9 cellular contexts compared by ENCODE assay signal in genomic region chr11:7495997-7496545, GRCh38. TPM values are rescaled to one million over a fixed set of nuclear protein-coding genes. Genes with fewer than 3 reads are reported as not detected.
DNase-seq lines count a peak whose midpoint lies in the region; ATAC-seq and TF ChIP-seq lines count a peak whose summit lies in the region.
"Had no signal": no experiment of that assay in that cellular context is flagged by ENCODE, and none has a peak within 500 bp of the region (broad histone marks: within the 10 kb centered on the region; RNA-seq: fewer than 3 reads in every experiment).

No MANE protein-coding gene starts in this region.

- POLR2A ChIA-PET in CD4-positive, alpha-beta memory T cell (lab: Charles Lee; ENCODE audit: partially characterized antibody) = no interaction called here

- no peak overlapping the region for H3K27ac Mint-ChIP-seq in CD4-positive, alpha-beta memory T cell

- no peaks in the 10 kb centered on the region for H3K36me3 Mint-ChIP-seq in CD4-positive, alpha-beta memory T cell

- DNase-seq in right cardiac atrium = peak in 1 of 3 donors; percentile 47
- no peak for DNase-seq in lower leg skin (ENCODE audit: low spot score in 2 of 2)
- no peak for DNase-seq in NCI-H2107 (lab: John Stamatoyannopoulos, UW)
- no peak for DNase-seq in HCEC 1CT
- no peak for DNase-seq in CD4-positive, alpha-beta memory T cell

- H3K4me3 ChIP-seq in right cardiac atrium (ENCODE audit: low read length) (no peak overlapping the region), lower leg skin (ENCODE audit: low read depth, poor library complexity, severe bottlenecking) (no peak overlapping the region)
- no peak overlapping the region for H3K4me3 ChIP-seq in CD4-positive, alpha-beta memory T cell (ENCODE audit: low read length in 2 of 2)

- H3K4me1 Mint-ChIP-seq in CD4-positive, alpha-beta memory T cell = no peaks in the 10 kb centered on the region

- no peak for TF ChIP-seq POLR2A in lower leg skin (IDR thresholded peaks at IDR 0.05)

- intact Hi-C loops in right cardiac atrium (cut with DNase I) = no loop called here
- intact Hi-C loops in lower leg skin (cut with DNase I; ENCODE audit: low total_unique reads) = no loop called here
- intact Hi-C loops in CD4-positive, alpha-beta memory T cell (cut with micrococcal nuclease) = no loop called here

- no peak for TF ChIP-seq CTCF in lower leg skin (IDR thresholded peaks at IDR 0.05)

- peaks cover 0 to 4% of the 10 kb centered on the region in 2 donors for H3K27me3 Mint-ChIP-seq in CD4-positive, alpha-beta memory T cell

- 75% methylated on average over 4 of the region's 4 CpGs for WGBS in right cardiac atrium
- 77 to 91% methylated on average over 4 of the region's 4 CpGs for whole genome bisulfite sequencing in lower leg skin, 2 donors

- no peak overlapping the region for H3K27ac ChIP-seq in right cardiac atrium (ENCODE audit: low read length)
- no peak overlapping the region for H3K27ac ChIP-seq in CD4-positive, alpha-beta memory T cell (ENCODE audit: low read depth, low read length)

- ATAC-seq in GM18519 (IDR thresholded peaks at IDR 0.05; ENCODE audit: low FRiP score, unreplicated experiment) = peak; percentile 86
- ATAC-seq in GM21528 (IDR thresholded peaks at IDR 0.05; ENCODE audit: low FRiP score, unreplicated experiment) = peak; percentile 93
- peak; percentile 91 for ATAC-seq in HG03520 (IDR thresholded peaks at IDR 0.05; ENCODE audit: unreplicated experiment)
- ATAC-seq in right cardiac atrium = peak; percentile 29 to 35

- H3K9me3 Mint-ChIP-seq in CD4-positive, alpha-beta memory T cell = no peaks in the 10 kb centered on the region

- H3K36me3 ChIP-seq in CD4-positive, alpha-beta memory T cell (ENCODE audit: insufficient read depth, low read length) = no peaks in the 10 kb centered on the region

- no peaks in the 10 kb centered on the region for H3K9me3 ChIP-seq in right cardiac atrium (ENCODE audit: control insufficient read depth, low read length)
- H3K9me3 ChIP-seq in CD4-positive, alpha-beta memory T cell (ENCODE audit: control insufficient read depth in 1 of 2, low read length in 2 of 2) = no peaks in the 10 kb centered on the region

- H3K4me3 Mint-ChIP-seq in CD4-positive, alpha-beta memory T cell = no peak overlapping the region

- peaks cover 2% of the 10 kb centered on the region for H3K4me1 ChIP-seq in right cardiac atrium (ENCODE audit: control insufficient read depth, insufficient read depth, low read length)
- no peaks in the 10 kb centered on the region for H3K4me1 ChIP-seq in CD4-positive, alpha-beta memory T cell (ENCODE audit: insufficient read depth, low read length)

- H3K27me3 ChIP-seq in right cardiac atrium (ENCODE audit: control insufficient read depth, insufficient read depth) = no peaks in the 10 kb centered on the region
- peaks cover 4% of the 10 kb centered on the region for H3K27me3 ChIP-seq in CD4-positive, alpha-beta memory T cell (ENCODE audit: insufficient read depth, low read length)

- CTCF ChIA-PET in CD4-positive, alpha-beta memory T cell (lab: Charles Lee; ENCODE audit: partially characterized antibody) = no interaction called here

RNA-seq across cellular contexts. Expression of gene OLFML1, which starts 10.8 kb away (rescaled TPM):
- 10 to 100 TPM in 3 of 4 donors, 1 to 10 TPM in 1; 7.2 to 16.9 (median 13.6) TPM for total RNA-seq in right cardiac atrium
- polyA plus RNA-seq in right cardiac atrium = 6.9 TPM
- total RNA-seq in lower leg skin = 1 to 10 TPM; 1.4 to 4.0 (median 2.7) TPM
- total RNA-seq in CD4-positive, alpha-beta memory T cell = not detected
- not detected for polyA plus RNA-seq in CD4-positive, alpha-beta memory T cell
- total RNA-seq: T-helper 2 cell treated with Interferon-gamma antibody and Interleukin-4, amounts not matched to agents 100 ng/mL and 5 ng/mL, for 36 hours had no signal

RNA-seq across cellular contexts. Expression of gene PPFIBP2, which starts 17.7 kb away (rescaled TPM):
- total RNA-seq in right cardiac atrium (10 to 100 TPM; 13.7 to 45.3 (median 27.3) TPM), lower leg skin (10 to 100 TPM; 56.6 to 87.1 (median 69.5) TPM)
- polyA plus RNA-seq in right cardiac atrium = 16.6 TPM
- 10 to 100 TPM; 18.5 to 22.0 TPM for total RNA-seq in CD4-positive, alpha-beta memory T cell
- polyA plus RNA-seq in CD4-positive, alpha-beta memory T cell = 10 to 100 TPM in 1 of 2 donors, 1 to 10 TPM in 1; 4.0 to 19.5 TPM

Comparison
In these comparisons a context has a peak if more than half of its experiments do, and no peak if none do; other contexts are left out.
1. ATAC-seq: peak in every context shown above with its lines; median percentile 93 in GM21528; 91 in HG03520; 86 in GM18519; 32 in right cardiac atrium.